ENCODE assay signal across 12 cellular contexts in genomic region chr4:54082168-54082567, GRCh38. TPM values are rescaled to one million over a fixed set of nuclear protein-coding genes. Genes with fewer than 3 reads are reported as not detected.
DNase-seq lines count a peak whose midpoint lies in the region; ATAC-seq and TF ChIP-seq lines count a peak whose summit lies in the region.
"Had no signal": no experiment of that assay in that cellular context is flagged by ENCODE, and none has a peak within 500 bp of the region (broad histone marks: within the 10 kb centered on the region; RNA-seq: fewer than 3 reads in every experiment).

No MANE protein-coding gene starts in this region.

- H3K4me1 Mint-ChIP-seq in activated CD4-positive, alpha-beta memory T cell treated with anti-CD3 and anti-CD28 coated beads for 36 hours (ENCODE audit: low read depth): no peaks in the 10 kb centered on the region

- DNase-seq in ACHN (peak; percentile 92), HEK293T (ENCODE audit: extremely low spot score) (no peak), amniotic epithelial cell (ENCODE audit: low read depth) (peak; percentile 99), islet precursor cell (peak; percentile 91), GM13976 (ENCODE audit: low spot score) (no peak), KG1 (lab: John Stamatoyannopoulos, UW) (no peak)
- no peak for DNase-seq in activated CD4-positive, alpha-beta memory T cell treated with anti-CD3 and anti-CD28 coated beads for 36 hours
- DNase-seq: activated CD4-positive, CD25-positive, alpha-beta regulatory T cell treated with anti-CD3 and anti-CD28 coated beads, Interleukin-2, amount 50 U/mL, for 72 hours; DMS79 treated with DMSO at 0.1 percent for 48 hours; NCI-H526 treated with DMSO at 0.1 percent for 48 hours had no signal

- H3K9me3 Mint-ChIP-seq in activated CD4-positive, alpha-beta memory T cell treated with anti-CD3 and anti-CD28 coated beads for 36 hours: no peaks in the 10 kb centered on the region

- H3K36me3 Mint-ChIP-seq in activated CD4-positive, alpha-beta memory T cell treated with anti-CD3 and anti-CD28 coated beads for 36 hours: no peaks in the 10 kb centered on the region

- in situ Hi-C loops in ACHN (cut with HindIII; ENCODE audit: low pct_ligation_motif_present, low pct_unique_long_range_greater_than_20kb, low sequenced_read_pairs) (no loop called here), GM13976 (cut with MboI; ENCODE audit: low sequenced_read_pairs, unreplicated experiment) (no loop called here)

- intact Hi-C loops in activated CD4-positive, alpha-beta memory T cell treated with anti-CD3 and anti-CD28 coated beads for 36 hours (cut with micrococcal nuclease): no loop called here

- CTCF ChIA-PET in HEK293T (lab: Yijun Ruan, JAX): no interaction called here
- CTCF ChIA-PET in activated CD4-positive, alpha-beta memory T cell treated with anti-CD3 and anti-CD28 coated beads for 36 hours (lab: Charles Lee): no interaction called here

- no peak overlapping the region for H3K27ac Mint-ChIP-seq in activated CD4-positive, alpha-beta memory T cell treated with anti-CD3 and anti-CD28 coated beads for 36 hours

- ATAC-seq in HG02642 (IDR thresholded peaks at IDR 0.05; ENCODE audit: poor library complexity, unreplicated experiment): no peak

- POLR2A ChIA-PET in HEK293T (lab: Yijun Ruan, JAX): no interaction called here
- POLR2A ChIA-PET in activated CD4-positive, alpha-beta memory T cell treated with anti-CD3 and anti-CD28 coated beads for 36 hours (lab: Charles Lee): no interaction called here

- no peak for TF ChIP-seq CTCF in GM13976 (IDR thresholded peaks at IDR 0.05; ENCODE audit: borderline replicate concordance, control extremely low read depth, extremely low read depth, insufficient read depth, missing control alignments)

- no peak overlapping the region for H3K4me3 Mint-ChIP-seq in activated CD4-positive, alpha-beta memory T cell treated with anti-CD3 and anti-CD28 coated beads for 36 hours

- H3K27me3 Mint-ChIP-seq in activated CD4-positive, alpha-beta memory T cell treated with anti-CD3 and anti-CD28 coated beads for 36 hours: peaks cover 12% of the 10 kb centered on the region

TF ChIP-seq in HEK293T, 16 proteins besides CTCF, POLR2A, EP300 and RAD21:
- TF ChIP-seq ELF4 (IDR thresholded peaks at IDR 0.05) (no peak), PKNOX1 (IDR thresholded peaks at IDR 0.05) (peak; percentile 37; the same call in 1 of the 2 replicates), FOXK2 (IDR thresholded peaks at IDR 0.05) (no peak)

RNA-seq across cellular contexts. Expression of gene CHIC2, which starts 17.8 kb away (rescaled TPM):
- total RNA-seq in activated CD4-positive, alpha-beta memory T cell treated with anti-CD3 and anti-CD28 coated beads for 36 hours: 10 to 100 TPM; 11.2 to 11.8 TPM

RNA-seq across cellular contexts. Expression of gene GSX2, which starts 17.8 kb away (rescaled TPM):
- not detected for total RNA-seq in activated CD4-positive, alpha-beta memory T cell treated with anti-CD3 and anti-CD28 coated beads for 36 hours
- total RNA-seq: ascending aorta had no signal

Comparison
In these comparisons a context has a peak if more than half of its experiments do, and no peak if none do; other contexts are left out.
1. DNase-seq: peak in ACHN (single experiment), amniotic epithelial cell (single experiment) and islet precursor cell (single experiment); none in HEK293T (single experiment), GM13976 (single experiment), KG1 (single experiment) and activated CD4-positive, alpha-beta memory T cell treated with anti-CD3 and anti-CD28 coated beads for 36 hours (single experiment).